Comparison of ENCODE assay signal across 22 cellular contexts in the genomic region with DNA sequence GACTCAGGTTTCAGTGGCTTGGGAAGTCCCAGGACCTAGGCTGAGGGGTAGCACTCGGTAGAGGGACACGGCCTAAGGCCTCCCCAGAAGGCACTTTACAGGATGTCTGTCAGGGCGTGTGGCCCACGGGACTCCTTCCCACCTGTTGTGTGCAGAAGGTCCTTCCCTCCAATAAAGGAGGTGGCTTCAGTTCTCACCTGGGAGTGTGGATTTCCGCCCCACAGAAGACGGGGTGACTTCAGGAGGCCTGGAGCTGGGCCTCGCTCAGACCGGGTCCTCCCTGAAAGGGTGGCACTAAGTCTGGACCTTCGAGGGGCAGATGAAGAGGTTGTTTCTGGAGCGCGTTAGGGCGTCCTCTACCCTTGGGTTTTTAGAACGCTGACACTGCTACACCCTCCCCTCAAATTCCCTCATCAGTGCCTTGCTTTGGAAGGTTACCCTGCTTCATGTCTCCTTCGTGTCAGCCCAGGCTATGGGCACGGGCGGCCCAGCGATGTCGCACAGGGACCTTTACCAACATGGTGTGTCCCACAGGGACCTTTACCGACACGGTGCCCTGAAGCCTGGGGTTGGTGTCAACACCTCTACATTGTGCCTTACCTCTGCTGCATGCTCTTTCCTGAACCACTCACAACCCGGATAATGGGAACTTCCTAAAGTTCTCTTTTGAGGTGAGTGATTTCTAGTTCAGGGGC. TPM values are rescaled to one million over a fixed set of nuclear protein-coding genes. Genes with fewer than 3 reads are reported as not detected.
A peak's percentile ranks its signal among the peaks of the same experiment; 100 is the strongest.
DNase-seq lines count a peak whose midpoint lies in the region; ATAC-seq, FAIRE-seq and TF ChIP-seq lines count a peak whose summit lies in the region.
"Had no signal": no experiment of that assay in that cellular context is flagged by ENCODE, and none has a peak within 500 bp of the region (broad histone marks: within the 10 kb centered on the region; RNA-seq: fewer than 3 reads in every experiment).

No MANE protein-coding gene starts in this region.

- no peaks in the 10 kb centered on the region for H4K20me1 ChIP-seq in MM.1S (ENCODE audit: insufficient read depth, low read length)
- H4K20me1 ChIP-seq: BLaER1 treated with 17β-estradiol and CSF1 and Interleukin-3, amounts not matched to agents 10 nM and 100 nM had no signal

- H3K4me1 Mint-ChIP-seq in neural crest cell (peaks cover 3% of the 10 kb centered on the region), mesothelial cell of epicardium (peaks cover 7% of the 10 kb centered on the region)

- peaks cover 15% of the 10 kb centered on the region for H3K27me3 ChIP-seq in MM.1S (replicated peaks; ENCODE audit: insufficient read depth, low read length)
- H3K27me3 ChIP-seq: BE2C; BLaER1 treated with 17β-estradiol and CSF1 and Interleukin-3, amounts not matched to agents 10 nM and 100 nM had no signal

- H3K9me3 ChIP-seq in MM.1S (replicated peaks; ENCODE audit: insufficient read depth, low read length) = no peaks in the 10 kb centered on the region
- H3K9me3 ChIP-seq in kidney (ENCODE audit: control insufficient read depth in 1 of 2, low read length in 2 of 2) = no peaks in the 10 kb centered on the region
- H3K9me3 ChIP-seq: A549; BE2C; BLaER1 treated with 17β-estradiol and CSF1 and Interleukin-3, amounts not matched to agents 10 nM and 100 nM; Caco-2; HAP-1 had no signal

- H3K27ac ChIP-seq in MM.1S (ENCODE audit: low read length) (no peak overlapping the region), kidney (ENCODE audit: low read depth in 2 of 2, low read length in 2 of 2) (no peak overlapping the region), RWPE1 (no peak overlapping the region)
- H3K27ac ChIP-seq: A549; BLaER1 treated with 17β-estradiol and CSF1 and Interleukin-3, amounts not matched to agents 10 nM and 100 nM had no signal

- no peaks in the 10 kb centered on the region for H3K79me2 ChIP-seq in MM.1S (ENCODE audit: low read length)

- no peaks in the 10 kb centered on the region for H3F3A ChIP-seq in MM.1S (ENCODE audit: insufficient read depth, low read length)

- intact Hi-C loops in kidney (cut with DNase I) = no loop called here

- no peak overlapping the region for H3K9ac ChIP-seq in MM.1S (ENCODE audit: low read length)
- no peak overlapping the region for H3K9ac ChIP-seq in kidney (ENCODE audit: low read length in 2 of 2)
- H3K9ac ChIP-seq: BLaER1 treated with 17β-estradiol and CSF1 and Interleukin-3, amounts not matched to agents 10 nM and 100 nM had no signal

- H3K9me3 Mint-ChIP-seq in neural crest cell (no peaks in the 10 kb centered on the region), mesothelial cell of epicardium (peaks cover 4% of the 10 kb centered on the region)
- H3K9me3 Mint-ChIP-seq: HFFc6 had no signal

- H3K4me3 ChIP-seq in MM.1S (ENCODE audit: low read length) (no peak overlapping the region), kidney (ENCODE audit: low read length in 2 of 2) (no peak overlapping the region)
- H3K4me3 ChIP-seq: A549; BLaER1 treated with 17β-estradiol and CSF1 and Interleukin-3, amounts not matched to agents 10 nM and 100 nM; HAP-1 had no signal

- H3K36me3 Mint-ChIP-seq in neural crest cell (ENCODE audit: low read depth) = no peaks in the 10 kb centered on the region
- no peaks in the 10 kb centered on the region for H3K36me3 Mint-ChIP-seq in mesothelial cell of epicardium
- H3K36me3 Mint-ChIP-seq: CD4-positive, alpha-beta memory T cell had no signal

- DNase-seq in MM.1S (no peak), kidney (peak; percentile 54), neural crest cell (ENCODE audit: low read depth, low spot score) (no peak), RWPE1 (ENCODE audit: low spot score) (no peak), NCI-H2029 treated with DMSO at 0.1 percent for 48 hours (lab: John Stamatoyannopoulos, UW) (no peak), mesothelial cell of epicardium (ENCODE audit: low spot score in 2 of 2, unreplicated experiment in 2 of 2) (no peak)
- DNase-seq: 8988T; ACHN; AML-193; BE2C; Caco-2; CD4-positive, alpha-beta memory T cell; DMS153; DND-41; GOT3; HFFc6 had no signal

- CTCF ChIA-PET in RWPE1 (lab: Yijun Ruan, JAX) = no interaction called here

- no peak for FAIRE-seq in kidney (lab: Jason Lieb, UNC)
- FAIRE-seq: A549, G401.6, H54 had no signal

- no peak overlapping the region for H2AFZ ChIP-seq in MM.1S (ENCODE audit: low read length)

- H3K4me1 ChIP-seq in MM.1S (ENCODE audit: low read length) (no peaks in the 10 kb centered on the region; the same call in 1 of the 2 replicates), kidney (ENCODE audit: control insufficient read depth in 1 of 2, insufficient read depth in 1 of 2, low read depth in 1 of 2, low read length in 2 of 2) (peaks cover 27 to 42% of the 10 kb centered on the region in 2 donors)
- H3K4me1 ChIP-seq: BE2C had no signal

- POLR2A ChIA-PET in RWPE1 (lab: Yijun Ruan, JAX; ENCODE audit: low non-redundant PET) = no interaction called here

- no peaks in the 10 kb centered on the region for H3K9me2 ChIP-seq in MM.1S (replicated peaks; ENCODE audit: insufficient read depth, low read length)

- H3K27ac Mint-ChIP-seq in neural crest cell (ENCODE audit: unreplicated experiment) (no peak overlapping the region), mesothelial cell of epicardium (no peak overlapping the region)
- H3K27ac Mint-ChIP-seq: CD4-positive, alpha-beta memory T cell; HFFc6 had no signal

- ATAC-seq in GM21528 (IDR thresholded peaks at IDR 0.05; ENCODE audit: low FRiP score, unreplicated experiment) = no peak
- ATAC-seq: A549 had no signal

- H3K36me3 ChIP-seq in MM.1S (replicated peaks; ENCODE audit: insufficient read depth, low read length) (no peaks in the 10 kb centered on the region), kidney (ENCODE audit: control insufficient read depth in 1 of 2, insufficient read depth in 2 of 2, low read length in 2 of 2) (peaks cover 10 to 26% of the 10 kb centered on the region in 2 donors)
- H3K36me3 ChIP-seq: BE2C; BLaER1 treated with 17β-estradiol and CSF1 and Interleukin-3, amounts not matched to agents 10 nM and 100 nM; HAP-1 had no signal

- H3K4me3 Mint-ChIP-seq in neural crest cell = peak overlapping the region; percentile 19
- no peak overlapping the region for H3K4me3 Mint-ChIP-seq in mesothelial cell of epicardium
- H3K4me3 Mint-ChIP-seq: CD4-positive, alpha-beta memory T cell; HFFc6 had no signal

- peaks cover 53% of the 10 kb centered on the region for H3K27me3 Mint-ChIP-seq in neural crest cell (ENCODE audit: low read depth)
- peaks cover 84% of the 10 kb centered on the region for H3K27me3 Mint-ChIP-seq in mesothelial cell of epicardium (ENCODE audit: low read depth)

- TF ChIP-seq CTCF in MM.1S (IDR thresholded peaks at IDR 0.05; ENCODE audit: low read length) (no peak), kidney (IDR thresholded peaks at IDR 0.05; ENCODE audit: borderline replicate concordance, extremely low read depth, insufficient read depth) (no peak), neural crest cell (conservative IDR thresholded peaks at IDR 0.05) (no peak), RWPE1 (conservative IDR thresholded peaks at IDR 0.05; ENCODE audit: low read depth) (no peak), mesothelial cell of epicardium (IDR thresholded peaks at IDR 0.05; ENCODE audit: unreplicated experiment) (no peak)

- H3K4me2 ChIP-seq in MM.1S (ENCODE audit: low read depth, low read length) = 0 out of 2 replicates have a peak overlapping the region, but pooled peaks have one; percentile 0
- H3K4me2 ChIP-seq: A549; BLaER1 treated with 17β-estradiol and CSF1 and Interleukin-3, amounts not matched to agents 10 nM and 100 nM had no signal

RNA-seq across cellular contexts. Expression of gene SLC6A12, which starts 7.1 kb away (rescaled TPM):
- total RNA-seq in kidney (130 TPM), neural crest cell (0.14 and 0.47 TPM in 2 replicates), mesothelial cell of epicardium (0.29 TPM in 2 of 3 replicates, not detected in the other)
- polyA plus RNA-seq in kidney (ENCODE audit: insufficient read depth, low read depth, low replicate concordance) = 45.6 TPM
- total RNA-seq: HFFc6 had no signal
- polyA plus RNA-seq: CD4-positive, alpha-beta memory T cell had no signal

RNA-seq across cellular contexts. Expression of gene SLC6A13, which starts 55.7 kb away (rescaled TPM):
- 22.8 TPM for total RNA-seq in kidney
- polyA plus RNA-seq in kidney (ENCODE audit: insufficient read depth, low read depth, low replicate concordance) = 161 TPM
- 0.27 and 0.30 TPM in 2 replicates for total RNA-seq in neural crest cell
- total RNA-seq in mesothelial cell of epicardium = 0.97 to 2.5 TPM (median 1.2 TPM) in 3 replicates
- total RNA-seq: HFFc6 had no signal

Comparison
In these comparisons a context has a peak if more than half of its experiments do, and no peak if none do; other contexts are left out.
1. RNA of gene SLC6A12, which starts 7.1 kb away (total RNA-seq): 130 TPM in kidney (single experiment); 0.14 to 0.47 TPM in neural crest cell and 0.29 TPM in mesothelial cell of epicardium; every median in the first group is over 10 times any median in the second.